ENCODE assay signal across 15 cellular contexts in the genomic region with DNA sequence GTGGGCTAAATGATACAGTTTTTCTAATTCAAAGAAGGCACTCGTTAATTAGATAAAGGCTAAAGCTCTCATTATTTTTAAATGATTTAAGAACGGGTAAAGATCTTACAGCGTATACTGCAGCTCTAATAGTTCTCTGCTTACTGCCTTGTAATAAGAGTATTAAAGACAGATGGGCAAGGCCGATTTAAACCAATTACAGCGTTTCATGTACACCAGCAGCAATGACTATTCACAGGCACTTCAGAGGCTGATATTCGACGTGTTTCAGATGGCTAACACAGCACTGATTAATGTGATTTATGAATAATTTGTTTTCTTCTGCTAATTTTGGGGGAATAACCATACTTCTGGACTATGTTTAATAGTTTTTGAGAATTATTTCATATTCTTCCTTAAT.
DNase-seq lines count a peak whose midpoint lies in the region; FAIRE-seq and TF ChIP-seq lines count a peak whose summit lies in the region.
"Had no signal": no experiment of that assay in that cellular context is flagged by ENCODE, and none has a peak within 500 bp of the region (broad histone marks: within the 10 kb centered on the region; RNA-seq: fewer than 3 reads in every experiment).

No MANE protein-coding gene starts in this region.

- no peaks in the 10 kb centered on the region for H3K9me3 Mint-ChIP-seq in astrocyte (ENCODE audit: unreplicated experiment)
- no peaks in the 10 kb centered on the region for H3K9me3 Mint-ChIP-seq in activated CD4-positive, alpha-beta memory T cell treated with anti-CD3 and anti-CD28 coated beads for 36 hours
- H3K9me3 Mint-ChIP-seq: CD8-positive, alpha-beta memory T cell; T-cell had no signal

- H2AFZ ChIP-seq in astrocyte (ENCODE audit: low read depth, low read length) = no peak overlapping the region

- no peak for TF ChIP-seq CTCF in astrocyte (IDR thresholded peaks at IDR 0.05; ENCODE audit: insufficient read depth, low read depth, low read length)

- H3K9me3 ChIP-seq in astrocyte (ENCODE audit: insufficient read depth, low read depth, low read length) = no peaks in the 10 kb centered on the region
- H3K9me3 ChIP-seq: SJSA1 had no signal

- H3K9ac ChIP-seq in astrocyte (ENCODE audit: low read length) = no peak overlapping the region

- no peak overlapping the region for H3K4me3 Mint-ChIP-seq in astrocyte (ENCODE audit: unreplicated experiment)
- no peak overlapping the region for H3K4me3 Mint-ChIP-seq in activated CD4-positive, alpha-beta memory T cell treated with anti-CD3 and anti-CD28 coated beads for 36 hours
- H3K4me3 Mint-ChIP-seq: CD8-positive, alpha-beta memory T cell; T-cell had no signal

- no peaks in the 10 kb centered on the region for H3K79me2 ChIP-seq in astrocyte (ENCODE audit: insufficient read depth, low read length)

- peak; percentile 40 for DNase-seq in NCI-H1092 treated with DMSO at 0.1 percent for 48 hours (lab: John Stamatoyannopoulos, UW)
- DNase-seq in NCI-H2227 treated with DMSO at 0.1 percent for 48 hours (lab: John Stamatoyannopoulos, UW) = peak; percentile 70
- no peak for DNase-seq in astrocyte (ENCODE audit: low read depth)
- DNase-seq in activated CD4-positive, alpha-beta memory T cell treated with anti-CD3 and anti-CD28 coated beads for 36 hours = no peak
- DNase-seq in stimulated activated naive CD4-positive, alpha-beta T cell (lab: John Stamatoyannopoulos, UW) = no peak
- DNase-seq in GM12892 (ENCODE audit: insufficient read length) = no peak
- DNase-seq in activated CD4-positive, alpha-beta T cell treated with anti-CD3 and anti-CD28 coated beads for 48 hours = no peak
- DNase-seq: CD8-positive, alpha-beta memory T cell; H7; KBM-7; NCI-H1048; NCI-H510A; PC-3; T-cell had no signal

- H3K27ac ChIP-seq in astrocyte (ENCODE audit: low read depth, low read length) = no peak overlapping the region
- H3K27ac ChIP-seq: SJSA1 had no signal

- H3K4me2 ChIP-seq in astrocyte (ENCODE audit: low read length) = no peak overlapping the region

- H3K4me1 ChIP-seq in astrocyte (ENCODE audit: insufficient read depth, low read length) = no peaks in the 10 kb centered on the region
- H3K4me1 ChIP-seq: SJSA1 had no signal

- no peaks in the 10 kb centered on the region for H4K20me1 ChIP-seq in astrocyte (ENCODE audit: insufficient read depth, low read length)

- no peak overlapping the region for H3K4me3 ChIP-seq in astrocyte (ENCODE audit: insufficient read depth, low read depth, low read length)
- H3K4me3 ChIP-seq: SJSA1 had no signal

- CTCF ChIA-PET in activated CD4-positive, alpha-beta memory T cell treated with anti-CD3 and anti-CD28 coated beads for 36 hours (lab: Charles Lee) = no interaction called here

- FAIRE-seq in astrocyte (lab: Jason Lieb, UNC) = peak; percentile 76
- no peak for FAIRE-seq in GM12892 (lab: Jason Lieb, UNC)

- H3K4me1 Mint-ChIP-seq in astrocyte (ENCODE audit: low read depth, unreplicated experiment) = peaks cover 5% of the 10 kb centered on the region
- no peaks in the 10 kb centered on the region for H3K4me1 Mint-ChIP-seq in activated CD4-positive, alpha-beta memory T cell treated with anti-CD3 and anti-CD28 coated beads for 36 hours (ENCODE audit: low read depth)
- H3K4me1 Mint-ChIP-seq: CD8-positive, alpha-beta memory T cell; T-cell had no signal

- no peaks in the 10 kb centered on the region for H3K27me3 ChIP-seq in astrocyte (ENCODE audit: insufficient read depth, low read length)
- H3K27me3 ChIP-seq: SJSA1 had no signal

- POLR2A ChIA-PET in activated CD4-positive, alpha-beta memory T cell treated with anti-CD3 and anti-CD28 coated beads for 36 hours (lab: Charles Lee) = no interaction called here

- H3K36me3 Mint-ChIP-seq in astrocyte (ENCODE audit: low read depth, unreplicated experiment) = no peaks in the 10 kb centered on the region
- H3K36me3 Mint-ChIP-seq in activated CD4-positive, alpha-beta memory T cell treated with anti-CD3 and anti-CD28 coated beads for 36 hours = no peaks in the 10 kb centered on the region
- H3K36me3 Mint-ChIP-seq: T-cell had no signal

- no peak for TF ChIP-seq POLR2A in GM12892 (IDR thresholded peaks at IDR 0.05; ENCODE audit: low read depth, low read length)

- H3K27me3 Mint-ChIP-seq in astrocyte (ENCODE audit: low read depth, unreplicated experiment) = no peaks in the 10 kb centered on the region
- H3K27me3 Mint-ChIP-seq in activated CD4-positive, alpha-beta memory T cell treated with anti-CD3 and anti-CD28 coated beads for 36 hours = no peaks in the 10 kb centered on the region
- H3K27me3 Mint-ChIP-seq: CD8-positive, alpha-beta memory T cell; T-cell had no signal

- no peaks in the 10 kb centered on the region for H3K36me3 ChIP-seq in astrocyte (ENCODE audit: insufficient read depth, low read length)
- H3K36me3 ChIP-seq: SJSA1 had no signal

- intact Hi-C loops in activated CD4-positive, alpha-beta memory T cell treated with anti-CD3 and anti-CD28 coated beads for 36 hours (cut with micrococcal nuclease) = no loop called here

- H3K27ac Mint-ChIP-seq in astrocyte (ENCODE audit: unreplicated experiment) = no peak overlapping the region
- no peak overlapping the region for H3K27ac Mint-ChIP-seq in activated CD4-positive, alpha-beta memory T cell treated with anti-CD3 and anti-CD28 coated beads for 36 hours
- H3K27ac Mint-ChIP-seq: CD8-positive, alpha-beta memory T cell; T-cell had no signal

Comparison
In these comparisons a context has a peak if more than half of its experiments do, and no peak if none do; other contexts are left out.
1. DNase-seq: peak in NCI-H1092 treated with DMSO at 0.1 percent for 48 hours (single experiment) and NCI-H2227 treated with DMSO at 0.1 percent for 48 hours (single experiment); none in astrocyte (single experiment), activated CD4-positive, alpha-beta memory T cell treated with anti-CD3 and anti-CD28 coated beads for 36 hours (single experiment), stimulated activated naive CD4-positive, alpha-beta T cell (0 of 6), GM12892 (single experiment) and activated CD4-positive, alpha-beta T cell treated with anti-CD3 and anti-CD28 coated beads for 48 hours (single experiment).